In the genomic region with DNA sequence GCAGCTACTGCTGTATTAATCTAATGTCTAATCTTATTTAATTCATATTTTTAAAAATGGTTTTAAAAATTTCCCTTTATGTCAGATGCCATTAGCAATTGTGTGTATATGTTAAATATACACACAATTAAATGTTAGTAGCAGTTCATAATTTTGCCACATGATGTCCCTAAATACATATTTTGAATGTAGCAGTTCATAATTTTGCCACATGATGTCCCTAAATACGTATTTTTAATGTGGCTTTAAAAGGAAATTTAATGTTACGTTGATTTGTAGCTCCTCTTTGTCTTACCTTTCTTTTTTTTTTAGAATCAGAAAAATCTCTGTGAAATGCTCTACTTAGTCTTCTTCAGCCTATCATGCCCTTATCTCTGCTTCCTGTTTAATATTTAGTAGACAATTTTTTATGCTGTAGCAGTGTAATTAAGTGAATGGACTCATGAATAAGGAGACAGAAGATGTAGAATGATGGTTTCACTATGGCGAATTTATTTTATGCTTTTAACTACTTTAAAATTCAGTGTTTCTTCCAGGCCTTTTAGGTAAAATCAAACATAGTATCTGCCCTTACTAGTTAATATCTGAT, we compare ENCODE assay signal across 8 cellular contexts.
A peak's percentile ranks its signal among the peaks of the same experiment; 100 is the strongest.
DNase-seq lines count a peak whose midpoint lies in the region; ATAC-seq lines count a peak whose summit lies in the region.

No MANE protein-coding gene starts in this region.

- DNase-seq in DMS114 treated with DMSO at 0.1 percent for 48 hours (lab: John Stamatoyannopoulos, UW; ENCODE audit: unreplicated experiment) (peak; percentile 42), SW480 (ENCODE audit: low spot score) (peak; percentile 51), iris pigment epithelial cell (ENCODE audit: low read depth) (peak; percentile 53)
- DNase-seq in stimulated activated CD8-positive, alpha-beta memory T cell treated with anti-CD3 and anti-CD28 coated beads, Interleukin-4, amount 100 ng/mL, for 48 hours = no peak
- no peak for DNase-seq in stimulated activated CD4-positive, alpha-beta T cell treated with anti-CD3 and anti-CD28 coated beads, Interleukin-2, amount 100 ng/mL, for 48 hours

- ATAC-seq in GM19372 (IDR thresholded peaks at IDR 0.05; ENCODE audit: low read depth, unreplicated experiment) (peak; percentile 74), HG03571 (IDR thresholded peaks at IDR 0.05; ENCODE audit: unreplicated experiment) (peak; percentile 81), HG03457 (IDR thresholded peaks at IDR 0.05; ENCODE audit: unreplicated experiment) (no peak)

Comparison
In these comparisons a context has a peak if more than half of its experiments do, and no peak if none do; other contexts are left out.
1. DNase-seq: peak in DMS114 treated with DMSO at 0.1 percent for 48 hours (single experiment), SW480 (single experiment) and iris pigment epithelial cell (single experiment); none in stimulated activated CD8-positive, alpha-beta memory T cell treated with anti-CD3 and anti-CD28 coated beads, Interleukin-4, amount 100 ng/mL, for 48 hours (single experiment) and stimulated activated CD4-positive, alpha-beta T cell treated with anti-CD3 and anti-CD28 coated beads, Interleukin-2, amount 100 ng/mL, for 48 hours (0 of 2).